ENCODE assay signal across 17 cellular contexts in the genomic region with DNA sequence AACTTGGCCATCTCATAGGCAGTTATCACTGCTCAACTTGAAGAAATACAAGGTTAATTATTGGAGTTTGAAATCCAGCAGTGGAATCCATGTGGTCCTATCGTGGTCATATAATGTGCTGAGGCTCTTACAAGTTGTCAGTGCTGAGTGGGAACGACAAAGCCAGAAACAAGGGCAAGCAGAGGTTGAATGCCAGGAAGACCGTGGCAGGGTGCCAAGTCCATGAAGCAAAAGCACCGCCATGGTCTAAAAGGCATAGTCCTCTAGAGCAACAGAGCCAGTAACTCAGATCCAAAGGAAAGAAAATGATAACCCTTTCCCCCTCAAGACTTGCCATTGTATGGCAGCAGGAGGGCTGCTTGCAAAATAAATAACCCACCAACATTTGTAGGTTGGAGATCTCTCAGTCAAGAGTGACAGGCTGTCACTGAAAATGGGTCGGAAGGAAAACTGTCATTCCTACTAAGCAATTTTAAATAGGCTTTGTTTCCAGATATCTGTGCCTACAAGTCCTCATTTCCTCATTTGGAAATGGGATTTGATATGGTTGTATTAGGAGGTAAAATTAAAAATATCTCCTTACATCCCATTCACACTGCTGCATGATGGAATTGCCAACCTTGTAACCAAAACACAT. TPM values are rescaled to one million over a fixed set of nuclear protein-coding genes. Genes with fewer than 3 reads are reported as not detected.
DNase-seq lines count a peak whose midpoint lies in the region; ATAC-seq and TF ChIP-seq lines count a peak whose summit lies in the region.
"Had no signal": no experiment of that assay in that cellular context is flagged by ENCODE, and none has a peak within 500 bp of the region (broad histone marks: within the 10 kb centered on the region; RNA-seq: fewer than 3 reads in every experiment).

No MANE protein-coding gene starts in this region.

- TF ChIP-seq CTCF in testis (IDR thresholded peaks at IDR 0.05) = no peak

- H3K36me3 ChIP-seq in testis (ENCODE audit: low read depth, missing control alignments) = no peaks in the 10 kb centered on the region
- H3K36me3 ChIP-seq: SJSA1 had no signal

- no peaks in the 10 kb centered on the region for H3K27me3 ChIP-seq in testis
- H3K27me3 ChIP-seq: SJSA1 had no signal

- intact Hi-C loops in testis (cut with DNase I; ENCODE audit: low total_unique reads) = no loop called here

- DNase-seq in NCI-H2029 (lab: John Stamatoyannopoulos, UW) (peak; percentile 25), NCI-H2029 treated with DMSO at 0.1 percent for 48 hours (lab: John Stamatoyannopoulos, UW) (no peak), dermis microvascular lymphatic vessel endothelial cell (ENCODE audit: low read depth in 2 of 2) (peak; percentile 9 to 82), inferior parietal cortex (ENCODE audit: extremely low spot score) (peak; percentile 51), testis (peak; percentile 21), NCI-H69 (lab: John Stamatoyannopoulos, UW) (no peak)
- DNase-seq: activated effector memory CD4-positive, alpha-beta T cell treated with anti-CD3 and anti-CD28 coated beads, Interleukin-2, amount 50 U/mL, for 16 hours; CD4-positive, alpha-beta memory T cell; endodermal cell; KBM-7; natural killer cell; NCI-H1694 treated with DMSO at 0.1 percent for 48 hours; stimulated activated naive CD4-positive, alpha-beta T cell treated with Interleukin-2 at 50 U/mL for 16 hours had no signal

- WGBS in testis, 2 donors = 59 to 67% methylated on average over 5 of the region's 5 CpGs

- H3K4me1 ChIP-seq in testis = no peaks in the 10 kb centered on the region
- H3K4me1 ChIP-seq: SJSA1 had no signal

- TF ChIP-seq POLR2A in testis (IDR thresholded peaks at IDR 0.05) = no peak

- H3K4me3 ChIP-seq in testis = no peak overlapping the region
- H3K4me3 ChIP-seq: SJSA1 had no signal

- H3K9me3 ChIP-seq in testis = no peaks in the 10 kb centered on the region
- H3K9me3 ChIP-seq: SJSA1 had no signal

- ATAC-seq in HG03095 (IDR thresholded peaks at IDR 0.05; ENCODE audit: unreplicated experiment) (no peak), GM19035 (IDR thresholded peaks at IDR 0.05; ENCODE audit: unreplicated experiment) (no peak)
- ATAC-seq: left colon, natural killer cell had no signal

- no peak overlapping the region for H3K27ac ChIP-seq in testis
- H3K27ac ChIP-seq: SJSA1 had no signal

RNA-seq across cellular contexts. Expression of a gene that starts 36.4 kb away (rescaled TPM):
- total RNA-seq in dermis microvascular lymphatic vessel endothelial cell = 99.9 and 124 TPM in 2 replicates
- total RNA-seq in testis = 10 to 100 TPM; 42.9 to 43.7 TPM
- 278 TPM for polyA plus RNA-seq in testis (ENCODE audit: insufficient read depth, low read depth, low replicate concordance)

Comparison
In these comparisons a context has a peak if more than half of its experiments do, and no peak if none do; other contexts are left out.
1. DNase-seq: peak in NCI-H2029 (single experiment), dermis microvascular lymphatic vessel endothelial cell (2 of 2), inferior parietal cortex (single experiment) and testis (single experiment); none in NCI-H2029 treated with DMSO at 0.1 percent for 48 hours (single experiment) and NCI-H69 (single experiment).